ENCODE assay signal across 21 cellular contexts in genomic region chr3:54681706-54682105, GRCh38.
DNase-seq lines count a peak whose midpoint lies in the region; ATAC-seq, FAIRE-seq and TF ChIP-seq lines count a peak whose summit lies in the region.
"Had no signal": no experiment of that assay in that cellular context is flagged by ENCODE, and none has a peak within 500 bp of the region (broad histone marks: within the 10 kb centered on the region; RNA-seq: fewer than 3 reads in every experiment).

No MANE protein-coding gene starts in this region.

- H2BK12ac ChIP-seq in H9 (ENCODE audit: insufficient read length, low read depth, low read length), result no peak overlapping the region
- H2BK12ac ChIP-seq in H1 (ENCODE audit: low read depth, low read length), result no peak overlapping the region

- TF ChIP-seq POLR2A in H1 (IDR thresholded peaks at IDR 0.05; ENCODE audit: control extremely low read depth in 1 of 2, low read depth in 2 of 2, low read length in 2 of 2), result no peak

- no peak overlapping the region for H2BK15ac ChIP-seq in H9 (ENCODE audit: low read depth, low read length)
- H2BK15ac ChIP-seq in H1 (ENCODE audit: low read length), result no peak overlapping the region

- no peaks in the 10 kb centered on the region for H3K79me2 ChIP-seq in GM23248 (ENCODE audit: insufficient read depth)
- no peaks in the 10 kb centered on the region for H3K79me2 ChIP-seq in H9 (ENCODE audit: insufficient read depth, low read length)
- no peaks in the 10 kb centered on the region for H3K79me2 ChIP-seq in H1 (ENCODE audit: control insufficient read depth in 1 of 2, insufficient read depth in 2 of 2, low read length in 2 of 2)

- H3K14ac ChIP-seq in H9 (ENCODE audit: insufficient read depth, low read length) (0 out of 2 replicates have a peak overlapping the region, but pooled peaks have one; percentile 25), H1 (ENCODE audit: insufficient read length) (no peak overlapping the region)

- no peak overlapping the region for H3K23ac ChIP-seq in H9 (ENCODE audit: insufficient read length, low read depth, low read length)
- no peak overlapping the region for H3K23ac ChIP-seq in H1 (ENCODE audit: insufficient read length)

- TF ChIP-seq EP300 in H1 (IDR thresholded peaks at IDR 0.05; ENCODE audit: borderline replicate concordance in 1 of 2, low read depth in 2 of 2, low read length in 2 of 2), result no peak

- peaks cover 2 to 3% of the 10 kb centered on the region in 2 experiments; a peak in 1 of 5 replicates for H3K9me3 Mint-ChIP-seq in H9
- H3K9me3 Mint-ChIP-seq: IgD-negative memory B cell had no signal

- 2 to 7% methylated on average over 6 of the region's 6 CpGs for WGBS in GM23248 (ENCODE audit: low coverage in 1 of 2, low lambda C conversion rate in 2 of 2, missing lambda C conversion rate in 2 of 2), 2 experiments
- WGBS in H9 (ENCODE audit: extremely low coverage, insufficient read length, low lambda C conversion rate), result no CpG with 5 or more reads among the region's 6 CpGs
- 82% methylated on average over 6 of the region's 6 CpGs; no CpG with 5 or more reads in 1 of the 2 experiments for WGBS in H1 (ENCODE audit: extremely low coverage in 1 of 2, insufficient coverage in 1 of 2, insufficient read length in 1 of 2, insufficient replicate concordance in 2 of 2, low coverage in 1 of 2, low lambda C conversion rate in 2 of 2, missing lambda C conversion rate in 1 of 2), 2 experiments

- peak overlapping the region in 1 of 3 experiments; percentile 30; a peak in 1 of 7 replicates for H3K27ac Mint-ChIP-seq in H9
- H3K27ac Mint-ChIP-seq: CD14-positive monocyte; CD4-positive, alpha-beta memory T cell; IgD-negative memory B cell had no signal

- peaks cover 0 to 4% (median 2%) of the 10 kb centered on the region in 3 experiments; a peak in 4 of 7 replicates for H3K36me3 Mint-ChIP-seq in H9 (ENCODE audit: insufficient read depth in 1 of 3, low read depth in 3 of 3)
- H3K36me3 Mint-ChIP-seq: CD14-positive monocyte; CD4-positive, alpha-beta memory T cell; IgD-negative memory B cell had no signal

- H3K27ac ChIP-seq in GM23248 (no peak overlapping the region), H9 (ENCODE audit: insufficient read length, low read depth, low read length) (no peak overlapping the region), H1 (ENCODE audit: low read depth, low read length) (no peak overlapping the region)
- H3K27ac ChIP-seq: BLaER1 had no signal

- no peak overlapping the region for H3K4me3 ChIP-seq in GM23248
- no peak overlapping the region for H3K4me3 ChIP-seq in H1 (ENCODE audit: extremely low read depth in 1 of 4, insufficient read depth in 2 of 4, low read depth in 3 of 4, low read length in 4 of 4)
- H3K4me3 ChIP-seq: BLaER1 had no signal

- no peak overlapping the region for H2AFZ ChIP-seq in GM23248
- no peak overlapping the region for H2AFZ ChIP-seq in H9 (ENCODE audit: low read length)
- H2AFZ ChIP-seq in H1 (ENCODE audit: low read length), result no peak overlapping the region

- H2BK20ac ChIP-seq in H9 (ENCODE audit: low read depth, low read length, poor library complexity, severe bottlenecking) (no peak overlapping the region), H1 (ENCODE audit: low read length) (no peak overlapping the region)

- no peak overlapping the region for H2BK5ac ChIP-seq in H9 (ENCODE audit: insufficient read length, low read length)
- H2BK5ac ChIP-seq in H1 (ENCODE audit: low read depth, low read length), result no peak overlapping the region

- H2BK120ac ChIP-seq in H9 (ENCODE audit: low read depth, low read length, poor library complexity, severe bottlenecking) (no peak overlapping the region), H1 (replicated peaks; ENCODE audit: low read depth, low read length) (no peak overlapping the region)

- no peak overlapping the region for H3K4me3 Mint-ChIP-seq in H9
- H3K4me3 Mint-ChIP-seq: CD14-positive monocyte; CD4-positive, alpha-beta memory T cell; IgD-negative memory B cell had no signal

- in situ Hi-C loops in GM23248 (cut with MboI), result no loop called here

- H3K18ac ChIP-seq in H9 (ENCODE audit: insufficient read length, low read depth, low read length) (no peak overlapping the region), H1 (ENCODE audit: extremely low read depth, low read length) (peak overlapping the region; percentile 54)

- H3K23me2 ChIP-seq in H9 (ENCODE audit: insufficient read length, low read depth, low read length, poor library complexity, severe bottlenecking), result no peaks in the 10 kb centered on the region
- H3K23me2 ChIP-seq in H1 (ENCODE audit: low read depth, low read length), result no peaks in the 10 kb centered on the region

- POLR2A ChIA-PET in H1 (lab: Charles Lee; ENCODE audit: partially characterized antibody), result interaction anchor here (0.8 to 1.2 kb wide), 2 partner anchors 40 to 42 kb away, joined by 3 read pairs; no protein-coding TSS in a partner anchor

- no peaks in the 10 kb centered on the region for H3K27me3 Mint-ChIP-seq in H9 (ENCODE audit: low read depth)
- H3K27me3 Mint-ChIP-seq: CD4-positive, alpha-beta memory T cell; IgD-negative memory B cell had no signal

- TF ChIP-seq CTCF in H9 (conservative IDR thresholded peaks at IDR 0.05), result no peak
- no peak for TF ChIP-seq CTCF in H1 (IDR thresholded peaks at IDR 0.05; ENCODE audit: control extremely low read depth in 1 of 3, insufficient read depth in 1 of 3, low read depth in 1 of 3, low read length in 3 of 3)

- no peaks in the 10 kb centered on the region for H3K4me1 ChIP-seq in GM23248 (ENCODE audit: insufficient read depth)
- H3K4me1 ChIP-seq in H9 (ENCODE audit: insufficient read depth, low read length), result peaks cover 3% of the 10 kb centered on the region; the same call in 1 of the 2 replicates
- peaks cover 0 to 5% (median 3%) of the 10 kb centered on the region in 4 experiments; a peak in 4 of 7 replicates for H3K4me1 ChIP-seq in H1 (replicated peaks in 1 of 4; ENCODE audit: control insufficient read depth in 3 of 4, insufficient read depth in 4 of 4, low read length in 3 of 4)
- H3K4me1 ChIP-seq: BLaER1 had no signal

- no peak for ATAC-seq in HG02623 (IDR thresholded peaks at IDR 0.05; ENCODE audit: unreplicated experiment)

- CTCF ChIA-PET in H1 (lab: Charles Lee; ENCODE audit: partially characterized antibody), result interaction anchor here (0.5 kb wide), 2 partner anchors 150 to 1912 kb away, joined by 3 to 4 read pairs; no protein-coding TSS in a partner anchor

- H4K20me1 ChIP-seq in GM23248 (ENCODE audit: insufficient read depth) (no peaks in the 10 kb centered on the region), H9 (ENCODE audit: control insufficient read depth, insufficient read depth, insufficient read length) (no peaks in the 10 kb centered on the region), H1 (replicated peaks in 1 of 2; ENCODE audit: control insufficient read depth in 1 of 2, insufficient read depth in 2 of 2, low read length in 2 of 2) (no peaks in the 10 kb centered on the region)
- H4K20me1 ChIP-seq: BLaER1 had no signal

- no peaks in the 10 kb centered on the region for H3K36me3 ChIP-seq in GM23248 (ENCODE audit: low read depth)
- H3K36me3 ChIP-seq in H1 (ENCODE audit: control insufficient read depth in 2 of 4, insufficient read depth in 4 of 4, low read length in 3 of 4), result no peaks in the 10 kb centered on the region
- H3K36me3 ChIP-seq: BLaER1 had no signal

- H3K9ac ChIP-seq in GM23248, result no peak overlapping the region
- H3K9ac ChIP-seq in H9 (ENCODE audit: extremely low read depth, insufficient read length, low read length), result no peak overlapping the region
- no peak overlapping the region for H3K9ac ChIP-seq in H1 (replicated peaks in 1 of 4; ENCODE audit: extremely low read depth in 1 of 4, low read depth in 3 of 4, low read length in 3 of 4)
- H3K9ac ChIP-seq: BLaER1 had no signal

- no peaks in the 10 kb centered on the region for H3K9me2 ChIP-seq in GM23248 (ENCODE audit: insufficient read depth)

- no peak overlapping the region for H3K56ac ChIP-seq in H9 (ENCODE audit: insufficient read length, low read depth, low read length)
- H3K56ac ChIP-seq in H1 (replicated peaks; ENCODE audit: insufficient read length, low read depth, low read length), result no peak overlapping the region

- H3K4me2 ChIP-seq in GM23248 (ENCODE audit: unreplicated experiment) (no peak overlapping the region), H9 (ENCODE audit: insufficient read depth, insufficient read length, low read length) (no peak overlapping the region), H1 (ENCODE audit: insufficient read depth in 1 of 2, low read depth in 2 of 2, low read length in 2 of 2) (no peak overlapping the region)
- H3K4me2 ChIP-seq: BLaER1 had no signal

- DNase-seq in GM23248, result peak; percentile 32
- no peak for DNase-seq in H9
- DNase-seq in H1 (ENCODE audit: low read depth in 1 of 2, low spot score in 2 of 2), result no peak
- DNase-seq in renal cortical epithelial cell (ENCODE audit: low read depth), result peak; percentile 12
- no peak for DNase-seq in AML-193 (lab: John Stamatoyannopoulos, UW)
- DNase-seq in pons (ENCODE audit: low spot score), result no peak
- DNase-seq: ACHN; CD4-positive, alpha-beta memory T cell; DMS153; DMS79; GDM1; HCEC 1CT; KBM-7 had no signal

- no peak overlapping the region for H3T11ph ChIP-seq in H9 (ENCODE audit: low read length)

- H3K4me1 Mint-ChIP-seq in H9, result peaks cover 18 to 26% of the 10 kb centered on the region in 2 experiments
- H3K4me1 Mint-ChIP-seq: CD14-positive monocyte; CD4-positive, alpha-beta memory T cell; IgD-negative memory B cell had no signal

- H4K91ac ChIP-seq in H9 (ENCODE audit: insufficient read length, low read depth, low read length) (no peak overlapping the region), H1 (replicated peaks; ENCODE audit: insufficient read length, low read length) (no peak overlapping the region)

- H3K27me3 ChIP-seq in GM23248 (replicated peaks; ENCODE audit: insufficient read depth) (no peaks in the 10 kb centered on the region), H9 (ENCODE audit: insufficient read depth, low read length) (no peaks in the 10 kb centered on the region), H1 (replicated peaks in 1 of 4; ENCODE audit: control insufficient read depth in 3 of 4, extremely low read depth in 1 of 4, insufficient read depth in 3 of 4, low read length in 3 of 4) (no peaks in the 10 kb centered on the region)
- H3K27me3 ChIP-seq: BLaER1 had no signal

- H2AK5ac ChIP-seq in H9 (ENCODE audit: insufficient read length, low read length) (no peak overlapping the region), H1 (ENCODE audit: low read depth, low read length) (no peak overlapping the region; the same call in 1 of the 2 replicates)

- H4K5ac ChIP-seq in H9 (ENCODE audit: insufficient read length, low read depth, low read length), result no peak overlapping the region
- H4K5ac ChIP-seq in H1 (ENCODE audit: insufficient read length, low read depth, low read length), result no peak overlapping the region

- no peaks in the 10 kb centered on the region for H3K9me3 ChIP-seq in GM23248 (ENCODE audit: low read depth)
- H3K9me3 ChIP-seq in H9 (ENCODE audit: control insufficient read depth, low read depth, low read length), result no peaks in the 10 kb centered on the region
- no peaks in the 10 kb centered on the region for H3K9me3 ChIP-seq in H1 (ENCODE audit: insufficient read depth in 2 of 2, low read depth in 1 of 2, low read length in 1 of 2)
- H3K9me3 ChIP-seq: BLaER1 had no signal

- H3K79me1 ChIP-seq in H9 (ENCODE audit: insufficient read depth, low read depth, low read length, poor library complexity, severe bottlenecking), result no peaks in the 10 kb centered on the region
- H3K79me1 ChIP-seq in H1 (ENCODE audit: low read depth, low read length), result no peaks in the 10 kb centered on the region

- H3F3A ChIP-seq in GM23248 (ENCODE audit: insufficient read depth), result no peaks in the 10 kb centered on the region

- TF ChIP-seq RAD21 in H1 (IDR thresholded peaks at IDR 0.05 in 1 of 2, conservative IDR thresholded peaks at IDR 0.05 in 1 of 2; ENCODE audit: low read depth in 2 of 2, low read length in 2 of 2), result no peak

- no peak overlapping the region for H3K4ac ChIP-seq in H9 (ENCODE audit: low read depth, low read length)
- H3K4ac ChIP-seq in H1 (replicated peaks; ENCODE audit: insufficient read length, low read depth, low read length), result no peak overlapping the region

- FAIRE-seq in H1 (lab: Jason Lieb, UNC), result no peak
- FAIRE-seq: A204.1, GM12892, GM18507, HTR-8/SVneo had no signal

- H4K8ac ChIP-seq in H9 (replicated peaks; ENCODE audit: insufficient read length, low read depth, low read length) (no peak overlapping the region), H1 (ENCODE audit: extremely low read depth, insufficient read depth, low read length) (no peak overlapping the region)

Comparison
In these comparisons a context has a peak if more than half of its experiments do, and no peak if none do; other contexts are left out.
1. DNase-seq: peak in GM23248 (single experiment) and renal cortical epithelial cell (single experiment); none in H9 (single experiment), H1 (0 of 2), AML-193 (0 of 2) and pons (single experiment).